In genomic region chr11:267491-267994, GRCh38 we compare ENCODE assay signal across 8 cellular contexts. TPM values are rescaled to one million over a fixed set of nuclear protein-coding genes. Genes with fewer than 3 reads are reported as not detected.
DNase-seq lines count a peak whose midpoint lies in the region; ATAC-seq and TF ChIP-seq lines count a peak whose summit lies in the region.

No MANE protein-coding gene starts in this region.

- H3K36me3 ChIP-seq in osteoblast (ENCODE audit: insufficient read depth, low read length), result no peaks in the 10 kb centered on the region

- CTCF ChIA-PET in HEK293T (lab: Yijun Ruan, JAX), result interaction anchor here (0.9 kb wide), 1 partner anchor 17 kb away, joined by 3 read pairs; no protein-coding TSS in a partner anchor

- peaks cover 12% of the 10 kb centered on the region for H3K27me3 Mint-ChIP-seq in mesothelial cell of epicardium (ENCODE audit: low read depth)

- no peaks in the 10 kb centered on the region for H3K4me1 ChIP-seq in osteoblast (ENCODE audit: insufficient read depth, low read length)

- no peaks in the 10 kb centered on the region for H3K79me2 ChIP-seq in osteoblast (ENCODE audit: insufficient read depth, low read length)

- H3K4me1 Mint-ChIP-seq in mesothelial cell of epicardium, result peaks cover 4% of the 10 kb centered on the region

- H3K4me2 ChIP-seq in osteoblast (ENCODE audit: insufficient read depth, low read length), result no peak overlapping the region

- ATAC-seq in GM21367 (IDR thresholded peaks at IDR 0.05; ENCODE audit: unreplicated experiment) (no peak), GM18519 (IDR thresholded peaks at IDR 0.05; ENCODE audit: low FRiP score, unreplicated experiment) (no peak)

- H3K4me3 Mint-ChIP-seq in mesothelial cell of epicardium, result no peak overlapping the region

- TF ChIP-seq CTCF in osteoblast (IDR thresholded peaks at IDR 0.05; ENCODE audit: extremely low read depth, low read depth, low read length) (no peak), mesothelial cell of epicardium (IDR thresholded peaks at IDR 0.05; ENCODE audit: unreplicated experiment) (no peak)

- POLR2A ChIA-PET in HEK293T (lab: Yijun Ruan, JAX), result no interaction called here

- DNase-seq in SKM-1 (lab: John Stamatoyannopoulos, UW; ENCODE audit: unreplicated experiment) (peak; percentile 37), osteoblast (ENCODE audit: insufficient read length, low spot score, missing footprints) (peak; percentile 68), HEK293T (ENCODE audit: extremely low spot score) (no peak), mesothelial cell of epicardium (ENCODE audit: low spot score in 2 of 2, unreplicated experiment in 2 of 2) (no peak)

- H3K4me3 ChIP-seq in osteoblast (ENCODE audit: insufficient read depth, low read length), result no peak overlapping the region

- no peak overlapping the region for H3K27ac Mint-ChIP-seq in mesothelial cell of epicardium

- peaks cover 3% of the 10 kb centered on the region for H3K9me3 Mint-ChIP-seq in mesothelial cell of epicardium

- no peaks in the 10 kb centered on the region for H3K9me3 ChIP-seq in osteoblast (ENCODE audit: low read depth, low read length)

- TF ChIP-seq POLR2A in GM18951 (IDR thresholded peaks at IDR 0.05; ENCODE audit: extremely low read depth, insufficient read depth, insufficient read length), result peak; percentile 60

- H3K27me3 ChIP-seq in osteoblast (ENCODE audit: insufficient read depth, low read length), result peaks cover 10% of the 10 kb centered on the region

- peak overlapping the region; percentile 41 for H3K27ac ChIP-seq in cingulate gyrus (ENCODE audit: low read depth, low read length)
- no peak overlapping the region for H3K27ac ChIP-seq in osteoblast (ENCODE audit: low read depth, low read length)

- H2AFZ ChIP-seq in osteoblast (ENCODE audit: low read length), result no peak overlapping the region

- H3K36me3 Mint-ChIP-seq in mesothelial cell of epicardium, result no peaks in the 10 kb centered on the region

- in situ Hi-C loops in GM18951 (cut with MboI; ENCODE audit: low sequenced_read_pairs, unreplicated experiment), result no loop called here

- H4K20me1 ChIP-seq in osteoblast (ENCODE audit: insufficient read depth, low read length), result no peaks in the 10 kb centered on the region

TF ChIP-seq in HEK293T, 16 proteins besides CTCF, POLR2A, EP300 and RAD21:
- TF ChIP-seq FOXM1 (IDR thresholded peaks at IDR 0.05; ENCODE audit: borderline replicate concordance), result no peak
- TF ChIP-seq FOXA1 (IDR thresholded peaks at IDR 0.05), result no peak
- TF ChIP-seq TARDBP (IDR thresholded peaks at IDR 0.05), result no peak
- TF ChIP-seq FOXK2 (IDR thresholded peaks at IDR 0.05), result no peak
- no peak for TF ChIP-seq CTBP1 (IDR thresholded peaks at IDR 0.05; ENCODE audit: borderline replicate concordance)
- no peak for TF ChIP-seq ZNF384 (IDR thresholded peaks at IDR 0.05)

RNA-seq across cellular contexts. Expression of gene NLRP6, which starts 10.7 kb away (rescaled TPM):
- total RNA-seq in osteoblast, result not detected in 2 replicates
- not detected in 3 replicates for total RNA-seq in mesothelial cell of epicardium

RNA-seq across cellular contexts. Expression of gene PGGHG, which starts 21.4 kb away (rescaled TPM):
- total RNA-seq in osteoblast (7.7 and 8.7 TPM in 2 replicates), mesothelial cell of epicardium (101 to 109 TPM (median 103 TPM) in 3 replicates)

RNA-seq across cellular contexts. Expression of gene PSMD13, which starts 30.8 kb away (rescaled TPM):
- total RNA-seq in osteoblast (110 and 117 TPM in 2 replicates), mesothelial cell of epicardium (93.0 to 96.2 TPM (median 93.9 TPM) in 3 replicates)

RNA-seq across cellular contexts. Expression of gene SIRT3, which starts 31.4 kb away (rescaled TPM):
- total RNA-seq in osteoblast (10.9 and 11.2 TPM in 2 replicates), mesothelial cell of epicardium (33.2 to 33.7 TPM (median 33.3 TPM) in 3 replicates)

RNA-seq across cellular contexts. Expression of gene IFITM5, which starts 31.8 kb away (rescaled TPM):
- total RNA-seq in osteoblast, result not detected in 2 replicates
- total RNA-seq in mesothelial cell of epicardium, result not detected in 3 replicates

Comparison
In these comparisons a context has a peak if more than half of its experiments do, and no peak if none do; other contexts are left out.
1. DNase-seq: peak in SKM-1 (single experiment) and osteoblast (single experiment); none in HEK293T (single experiment) and mesothelial cell of epicardium (0 of 2).
2. RNA of gene PGGHG, which starts 21.4 kb away (total RNA-seq): 101 to 109 TPM in mesothelial cell of epicardium; 7.7 to 8.7 TPM in osteoblast; every median in the first group is over 10 times any median in the second.